Comparison of ENCODE assay signal across 23 cellular contexts in the genomic region with DNA sequence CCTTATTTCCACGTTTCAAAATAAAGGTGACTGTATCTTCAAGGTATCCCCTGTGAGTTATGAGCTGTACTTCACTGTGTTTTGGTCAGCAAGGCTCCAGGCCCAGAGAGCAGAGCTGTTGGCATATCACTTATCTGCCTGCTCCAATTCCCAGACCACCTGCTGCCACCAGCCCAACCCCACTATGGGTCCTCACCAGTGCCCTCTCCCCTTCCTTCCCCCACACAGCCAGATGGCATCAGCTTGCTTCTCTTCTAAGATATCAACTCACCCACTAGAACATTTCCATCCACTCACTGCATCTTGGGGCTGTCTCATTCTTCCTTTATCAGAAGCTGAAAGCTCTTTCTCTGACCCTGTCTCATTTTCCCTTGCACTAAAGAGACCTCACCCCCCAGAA.
"Had no signal": no experiment of that assay in that cellular context is flagged by ENCODE, and none has a peak within 500 bp of the region (broad histone marks: within the 10 kb centered on the region; RNA-seq: fewer than 3 reads in every experiment).

No MANE protein-coding gene starts in this region.

- DNase-seq: activated CD4-positive, alpha-beta T cell treated with anti-CD3 and anti-CD28 coated beads for 36 hours; activated CD4-positive, CD25-positive, alpha-beta regulatory T cell; activated gamma-delta T cell; activated naive CD4-positive, alpha-beta T cell treated with anti-CD3 and anti-CD28 coated beads, Interleukin-2, amount 10 ng/mL, durations not matched to agents 7 days and 5 days; activated naive CD8-positive, alpha-beta T cell treated with anti-CD3 and anti-CD28 coated beads, Interleukin-2, amount 10 ng/mL, durations not matched to agents 7 days and 5 days; activated T-cell treated with anti-CD3 and anti-CD28 coated beads, Interleukin-2, amount 50 U/mL, for 1 hour; cortex of kidney; foreskin keratinocyte; kidney glomerular epithelial cell; left lung; naive B cell; pancreas; psoas muscle; stimulated activated CD4-positive, alpha-beta T cell treated with anti-CD3 and anti-CD28 coated beads, Interleukin-1b, Interleukin-23, amount 100 ng/mL, for 48 hours; stimulated activated CD4-positive, alpha-beta T cell treated with anti-CD3 and anti-CD28 coated beads, Interleukin-4, amount 100 ng/mL, for 4 hours; stimulated activated CD8-positive, alpha-beta memory T cell treated with anti-CD3 and anti-CD28 coated beads, Interleukin-4, amount 100 ng/mL, for 48 hours; stomach; T-helper 1 cell had no signal

- H3K4me2 ChIP-seq: smooth muscle cell had no signal

- H3K36me3 ChIP-seq: esophagus muscularis mucosa, left lung, pancreas, stomach, suprapubic skin, tibial nerve had no signal

- H3K27ac ChIP-seq: esophagus muscularis mucosa, foreskin keratinocyte, left lung, pancreas, psoas muscle, stomach, suprapubic skin, tibial nerve had no signal

- H3K4me1 ChIP-seq: foreskin keratinocyte, left lung, pancreas had no signal

- H3K27me3 ChIP-seq: esophagus muscularis mucosa, foreskin keratinocyte, left lung, pancreas, stomach, suprapubic skin, tibial nerve had no signal

- H3K4me3 ChIP-seq: esophagus muscularis mucosa, left lung, pancreas, psoas muscle, smooth muscle cell, stomach, suprapubic skin, tibial nerve had no signal

- ATAC-seq: activated CD4-positive, alpha-beta T cell treated with anti-CD3 and anti-CD28 coated beads for 36 hours; foreskin keratinocyte; left lung; pancreas; stimulated activated memory B cell treated with anti-CD40 and anti-IgM and Interleukin-4, amounts not matched to agents 10 μg/mL and 1 μg/mL and 100 μg/mL, for 72 hours had no signal

- H3K9me3 ChIP-seq: esophagus muscularis mucosa, left lung, pancreas, psoas muscle, stomach, suprapubic skin, tibial nerve had no signal
